ENCODE assay signal across 9 cellular contexts in genomic region chr22:30100770-30101169, GRCh38. TPM values are rescaled to one million over a fixed set of nuclear protein-coding genes. Genes with fewer than 3 reads are reported as not detected.
A peak's percentile ranks its signal among the peaks of the same experiment; 100 is the strongest.
DNase-seq lines count a peak whose midpoint lies in the region; ATAC-seq and TF ChIP-seq lines count a peak whose summit lies in the region.
"Not testable (repeated sequence)": the region's sequence is repeated elsewhere in the genome, so short reads cannot be mapped to it uniquely, and the experiment has no call there.
"Had no signal": no experiment of that assay in that cellular context is flagged by ENCODE, and none has a peak within 500 bp of the region (broad histone marks: within the 10 kb centered on the region; RNA-seq: fewer than 3 reads in every experiment).

No MANE protein-coding gene starts in this region.

- not testable (repeated sequence) for TF ChIP-seq CTCF in DND-41 (IDR thresholded peaks at IDR 0.05; ENCODE audit: borderline replicate concordance, extremely low read depth, low read length, poor library complexity, severe bottlenecking)

- peak overlapping the region; percentile 43 for H3K9ac ChIP-seq in DND-41 (ENCODE audit: low read depth, low read length)

- intact Hi-C loops in activated CD4-positive, alpha-beta T cell treated with anti-CD3 and anti-CD28 coated beads for 36 hours (cut with DNase I, micrococcal nuclease), result loop anchor here in 1 of 2 experiments (10.0 kb wide), 1 partner anchor 384 kb away; no protein-coding TSS in a partner anchor

- H3K4me1 Mint-ChIP-seq in activated CD4-positive, alpha-beta T cell treated with anti-CD3 and anti-CD28 coated beads for 36 hours, result peaks cover 37% of the 10 kb centered on the region
- peaks cover 48% of the 10 kb centered on the region for H3K4me1 Mint-ChIP-seq in activated CD8-positive, alpha-beta T cell treated with anti-CD3 and anti-CD28 coated beads, Interleukin-2, amount 10 ng/mL, durations not matched to agents 7 days and 5 days (ENCODE audit: low read depth)
- peaks cover 15% of the 10 kb centered on the region for H3K4me1 Mint-ChIP-seq in activated T-helper 17 cell treated with anti-CD3 and anti-CD28 coated beads, Interleukin-2, amount 50 U/mL, for 72 hours
- peaks cover 26% of the 10 kb centered on the region for H3K4me1 Mint-ChIP-seq in activated naive CD8-positive, alpha-beta T cell treated with anti-CD3 and anti-CD28 coated beads, Interleukin-2, amount 10 ng/mL, durations not matched to agents 7 days and 5 days

- DNase-seq in DND-41, result peak; percentile 28
- DNase-seq in activated CD4-positive, alpha-beta T cell treated with anti-CD3 and anti-CD28 coated beads for 36 hours; activated CD8-positive, alpha-beta T cell treated with anti-CD3 and anti-CD28 coated beads, Interleukin-2, amount 10 ng/mL, durations not matched to agents 7 days and 5 days; activated naive CD8-positive, alpha-beta T cell treated with anti-CD3 and anti-CD28 coated beads, Interleukin-2, amount 10 ng/mL, durations not matched to agents 7 days and 5 days: not testable (repeated sequence)

- not testable (repeated sequence) for H4K20me1 ChIP-seq in DND-41 (ENCODE audit: insufficient read depth, low read length)

- H3K27ac Mint-ChIP-seq in activated CD4-positive, alpha-beta T cell treated with anti-CD3 and anti-CD28 coated beads for 36 hours, result peak overlapping the region; percentile 35
- peak overlapping the region; percentile 50 for H3K27ac Mint-ChIP-seq in activated CD8-positive, alpha-beta T cell treated with anti-CD3 and anti-CD28 coated beads, Interleukin-2, amount 10 ng/mL, durations not matched to agents 7 days and 5 days
- peak overlapping the region; percentile 53 for H3K27ac Mint-ChIP-seq in activated T-helper 17 cell treated with anti-CD3 and anti-CD28 coated beads, Interleukin-2, amount 50 U/mL, for 72 hours
- peak overlapping the region; percentile 7 for H3K27ac Mint-ChIP-seq in activated naive CD8-positive, alpha-beta T cell treated with anti-CD3 and anti-CD28 coated beads, Interleukin-2, amount 10 ng/mL, durations not matched to agents 7 days and 5 days

- not testable (repeated sequence) for H3K9me3 ChIP-seq in DND-41 (ENCODE audit: insufficient read depth, low read length, severe bottlenecking)
- peaks cover 21% of the 10 kb centered on the region for H3K9me3 ChIP-seq in KOPT-K1 (ENCODE audit: insufficient read depth, low read length, poor library complexity, severe bottlenecking)

- not testable (repeated sequence) for H3K27me3 ChIP-seq in DND-41 (ENCODE audit: insufficient read depth, low read length, poor library complexity)

- H2AFZ ChIP-seq in DND-41 (ENCODE audit: low read depth, low read length), result not testable (repeated sequence)

- not testable (repeated sequence) for H3K4me2 ChIP-seq in DND-41 (ENCODE audit: insufficient read depth, low read length)

- not testable (repeated sequence) for H3K79me2 ChIP-seq in DND-41 (ENCODE audit: insufficient read depth, low read length)

- CTCF ChIA-PET in activated CD4-positive, alpha-beta T cell treated with anti-CD3 and anti-CD28 coated beads for 36 hours (lab: Charles Lee), result interaction anchor here (1.2 kb wide), 1 partner anchor 85 kb away, joined by 3 read pairs; no protein-coding TSS in a partner anchor
- CTCF ChIA-PET in activated CD8-positive, alpha-beta T cell treated with anti-CD3 and anti-CD28 coated beads, Interleukin-2, amount 10 ng/mL, durations not matched to agents 7 days and 5 days (lab: Charles Lee), result interaction anchor here (1.4 to 3.4 kb wide), 5 partner anchors 10 to 155 kb away, joined by 3 to 10 read pairs (median 7); partner anchors contain the start of gene LIF

- H3K4me1 ChIP-seq in DND-41 (ENCODE audit: insufficient read depth, low read length), result peaks cover 88% of the 10 kb centered on the region

- not testable (repeated sequence) for H3K4me3 ChIP-seq in DND-41 (ENCODE audit: low read depth in 1 of 2, low read length in 2 of 2)

- not testable (repeated sequence) for ATAC-seq in DND-41 (ENCODE audit: insufficient read depth, low read depth); activated CD4-positive, alpha-beta T cell treated with anti-CD3 and anti-CD28 coated beads for 36 hours; activated CD8-positive, alpha-beta T cell treated with anti-CD3 and anti-CD28 coated beads, Interleukin-2, amount 10 ng/mL, durations not matched to agents 7 days and 5 days; activated T-helper 17 cell treated with anti-CD3 and anti-CD28 coated beads, Interleukin-2, amount 50 U/mL, for 72 hours (replicated peaks); activated naive CD8-positive, alpha-beta T cell treated with anti-CD3 and anti-CD28 coated beads, Interleukin-2, amount 10 ng/mL, durations not matched to agents 7 days and 5 days (ENCODE audit: low read depth)

- not testable (repeated sequence) for H3K27me3 Mint-ChIP-seq in activated CD4-positive, alpha-beta T cell treated with anti-CD3 and anti-CD28 coated beads for 36 hours; activated CD8-positive, alpha-beta T cell treated with anti-CD3 and anti-CD28 coated beads, Interleukin-2, amount 10 ng/mL, durations not matched to agents 7 days and 5 days (ENCODE audit: low read depth); activated T-helper 17 cell treated with anti-CD3 and anti-CD28 coated beads, Interleukin-2, amount 50 U/mL, for 72 hours; activated naive CD8-positive, alpha-beta T cell treated with anti-CD3 and anti-CD28 coated beads, Interleukin-2, amount 10 ng/mL, durations not matched to agents 7 days and 5 days

- H3K27ac ChIP-seq in DND-41 (ENCODE audit: low read length) (peak overlapping the region; percentile 99), KOPT-K1 (ENCODE audit: low read depth, low read length, poor library complexity, severe bottlenecking) (peak overlapping the region; percentile 69)

- not testable (repeated sequence) for H3K36me3 Mint-ChIP-seq in activated CD4-positive, alpha-beta T cell treated with anti-CD3 and anti-CD28 coated beads for 36 hours (ENCODE audit: low read depth); activated CD8-positive, alpha-beta T cell treated with anti-CD3 and anti-CD28 coated beads, Interleukin-2, amount 10 ng/mL, durations not matched to agents 7 days and 5 days (ENCODE audit: low read depth); activated T-helper 17 cell treated with anti-CD3 and anti-CD28 coated beads, Interleukin-2, amount 50 U/mL, for 72 hours (ENCODE audit: low read depth); activated naive CD8-positive, alpha-beta T cell treated with anti-CD3 and anti-CD28 coated beads, Interleukin-2, amount 10 ng/mL, durations not matched to agents 7 days and 5 days

- H3K9me3 Mint-ChIP-seq in activated CD4-positive, alpha-beta T cell treated with anti-CD3 and anti-CD28 coated beads for 36 hours (ENCODE audit: low read depth); activated CD8-positive, alpha-beta T cell treated with anti-CD3 and anti-CD28 coated beads, Interleukin-2, amount 10 ng/mL, durations not matched to agents 7 days and 5 days (ENCODE audit: insufficient read depth); activated T-helper 17 cell treated with anti-CD3 and anti-CD28 coated beads, Interleukin-2, amount 50 U/mL, for 72 hours; activated naive CD8-positive, alpha-beta T cell treated with anti-CD3 and anti-CD28 coated beads, Interleukin-2, amount 10 ng/mL, durations not matched to agents 7 days and 5 days: not testable (repeated sequence)

- POLR2A ChIA-PET in activated CD4-positive, alpha-beta T cell treated with anti-CD3 and anti-CD28 coated beads for 36 hours (lab: Charles Lee); activated CD8-positive, alpha-beta T cell treated with anti-CD3 and anti-CD28 coated beads, Interleukin-2, amount 10 ng/mL, durations not matched to agents 7 days and 5 days (lab: Charles Lee): not testable (repeated sequence)
- POLR2A ChIA-PET in activated naive CD8-positive, alpha-beta T cell treated with anti-CD3 and anti-CD28 coated beads, Interleukin-2, amount 10 ng/mL, durations not matched to agents 7 days and 5 days (lab: Charles Lee), result interaction anchor here (0.8 kb wide), 1 partner anchor 155 kb away, joined by 4 read pairs; no protein-coding TSS in a partner anchor

- not testable (repeated sequence) for H3K4me3 Mint-ChIP-seq in activated CD4-positive, alpha-beta T cell treated with anti-CD3 and anti-CD28 coated beads for 36 hours
- peak overlapping the region; percentile 12 for H3K4me3 Mint-ChIP-seq in activated CD8-positive, alpha-beta T cell treated with anti-CD3 and anti-CD28 coated beads, Interleukin-2, amount 10 ng/mL, durations not matched to agents 7 days and 5 days
- peak overlapping the region; percentile 32 for H3K4me3 Mint-ChIP-seq in activated T-helper 17 cell treated with anti-CD3 and anti-CD28 coated beads, Interleukin-2, amount 50 U/mL, for 72 hours
- H3K4me3 Mint-ChIP-seq in activated naive CD8-positive, alpha-beta T cell treated with anti-CD3 and anti-CD28 coated beads, Interleukin-2, amount 10 ng/mL, durations not matched to agents 7 days and 5 days, result peak overlapping the region; percentile 54

- H3K36me3 ChIP-seq in DND-41 (ENCODE audit: insufficient read depth, low read length); KOPT-K1 (ENCODE audit: insufficient read depth, low read length): not testable (repeated sequence)

RNA-seq across cellular contexts. Expression of gene HORMAD2, which starts 20.5 kb away (rescaled TPM):
- not detected for total RNA-seq in activated CD4-positive, alpha-beta T cell treated with anti-CD3 and anti-CD28 coated beads for 36 hours
- total RNA-seq in activated CD8-positive, alpha-beta T cell treated with anti-CD3 and anti-CD28 coated beads, Interleukin-2, amount 10 ng/mL, durations not matched to agents 7 days and 5 days, result not detected
- under 1 TPM in 1 of 2 donors, not detected in 1; 0.37 TPM for total RNA-seq in activated T-helper 17 cell treated with anti-CD3 and anti-CD28 coated beads, Interleukin-2, amount 50 U/mL, for 72 hours
- under 1 TPM in 1 of 2 experiments, not detected in 1; 0.14 TPM for total RNA-seq in activated naive CD8-positive, alpha-beta T cell treated with anti-CD3 and anti-CD28 coated beads, Interleukin-2, amount 10 ng/mL, durations not matched to agents 7 days and 5 days
- total RNA-seq: Calu3, GM23338, H7 had no signal
